ENCODE assay signal across 8 cellular contexts in genomic region chrX:39336709-39337294, GRCh38.
DNase-seq lines count a peak whose midpoint lies in the region; ATAC-seq and TF ChIP-seq lines count a peak whose summit lies in the region.

No MANE protein-coding gene starts in this region.

- TF ChIP-seq POLR2A in esophagus muscularis mucosa (IDR thresholded peaks at IDR 0.05; ENCODE audit: low read depth) = no peak

- H3K4me3 Mint-ChIP-seq in activated CD4-positive, alpha-beta T cell treated with anti-CD3 and anti-CD28 coated beads for 36 hours = no peak overlapping the region
- peak overlapping the region; percentile 11 to 56 for H3K4me3 Mint-ChIP-seq in stimulated activated naive CD8-positive, alpha-beta T cell treated with anti-CD3 and anti-CD28 coated beads, Interleukin-15, amount 100 ng/mL, for 72 hours

- WGBS in esophagus muscularis mucosa = 22% methylated on average over 4 of the region's 4 CpGs

- TF ChIP-seq EP300 in esophagus muscularis mucosa (IDR thresholded peaks at IDR 0.05) = no peak

- CTCF ChIA-PET in activated CD4-positive, alpha-beta T cell treated with anti-CD3 and anti-CD28 coated beads for 36 hours (lab: Charles Lee) = interaction anchor here (1.1 kb wide), 1 partner anchor 185 kb away, joined by 3 read pairs; no protein-coding TSS in a partner anchor

- POLR2A ChIA-PET in activated CD4-positive, alpha-beta T cell treated with anti-CD3 and anti-CD28 coated beads for 36 hours (lab: Charles Lee) = no interaction called here

- no peaks in the 10 kb centered on the region for H3K27me3 ChIP-seq in esophagus muscularis mucosa

- peaks cover 3% of the 10 kb centered on the region for H3K36me3 Mint-ChIP-seq in activated CD4-positive, alpha-beta T cell treated with anti-CD3 and anti-CD28 coated beads for 36 hours (ENCODE audit: low read depth)

- no peak for TF ChIP-seq CTCF in esophagus muscularis mucosa (IDR thresholded peaks at IDR 0.05)

- H3K4me3 ChIP-seq in esophagus muscularis mucosa = peak overlapping the region in 1 of 4 donors; percentile 4

- H3K27ac Mint-ChIP-seq in activated CD4-positive, alpha-beta T cell treated with anti-CD3 and anti-CD28 coated beads for 36 hours = peak overlapping the region; percentile 89
- peak overlapping the region; percentile 86 to 95 for H3K27ac Mint-ChIP-seq in stimulated activated naive CD8-positive, alpha-beta T cell treated with anti-CD3 and anti-CD28 coated beads, Interleukin-15, amount 100 ng/mL, for 72 hours

- H3K4me1 ChIP-seq in esophagus muscularis mucosa = peaks cover 7 to 26% (median 21%) of the 10 kb centered on the region in 4 donors

- peaks cover 4% of the 10 kb centered on the region for H3K9me3 Mint-ChIP-seq in activated CD4-positive, alpha-beta T cell treated with anti-CD3 and anti-CD28 coated beads for 36 hours (ENCODE audit: low read depth)
- peaks cover 0 to 9% of the 10 kb centered on the region in 2 donors for H3K9me3 Mint-ChIP-seq in stimulated activated naive CD8-positive, alpha-beta T cell treated with anti-CD3 and anti-CD28 coated beads, Interleukin-15, amount 100 ng/mL, for 72 hours

- DNase-seq in activated CD4-positive, alpha-beta T cell treated with anti-CD3 and anti-CD28 coated beads for 36 hours = peak; percentile 56
- DNase-seq in activated CD4-positive, alpha-beta T cell treated with anti-CD3 and anti-CD28 coated beads, Interleukin-2, amount 50 U/mL, for 1 hour = no peak
- peak; percentile 87 for DNase-seq in NCI-H748 (lab: John Stamatoyannopoulos, UW; ENCODE audit: unreplicated experiment)
- no peak for DNase-seq in esophagus muscularis mucosa (ENCODE audit: extremely low spot score)
- peak; percentile 21 to 35 for DNase-seq in stimulated activated naive CD8-positive, alpha-beta T cell treated with anti-CD3 and anti-CD28 coated beads, Interleukin-15, amount 100 ng/mL, for 72 hours
- DNase-seq in NCI-H1048 (lab: John Stamatoyannopoulos, UW) = no peak
- no peak for DNase-seq in activated gamma-delta T cell treated with Interleukin-2 at 50 U/mL for 16 hours

- no peaks in the 10 kb centered on the region for H3K9me3 ChIP-seq in esophagus muscularis mucosa

- H3K36me3 ChIP-seq in esophagus muscularis mucosa = no peaks in the 10 kb centered on the region

- intact Hi-C loops in activated CD4-positive, alpha-beta T cell treated with anti-CD3 and anti-CD28 coated beads for 36 hours (cut with DNase I, micrococcal nuclease) = loop anchor here in 1 of 2 experiments (10.0 kb wide), 1 partner anchor 438 kb away; no protein-coding TSS in a partner anchor
- intact Hi-C loops in esophagus muscularis mucosa (cut with DNase I) = no loop called here

- ATAC-seq in activated CD4-positive, alpha-beta T cell treated with anti-CD3 and anti-CD28 coated beads for 36 hours = peak; percentile 91
- peak; percentile 83 for ATAC-seq in HG02885 (IDR thresholded peaks at IDR 0.05; ENCODE audit: poor library complexity, unreplicated experiment)
- ATAC-seq in stimulated activated naive CD8-positive, alpha-beta T cell treated with anti-CD3 and anti-CD28 coated beads, Interleukin-15, amount 100 ng/mL, for 72 hours = peak; percentile 94

- H3K4me1 Mint-ChIP-seq in activated CD4-positive, alpha-beta T cell treated with anti-CD3 and anti-CD28 coated beads for 36 hours = peaks cover 38% of the 10 kb centered on the region
- peaks cover 56% of the 10 kb centered on the region for H3K4me1 Mint-ChIP-seq in stimulated activated naive CD8-positive, alpha-beta T cell treated with anti-CD3 and anti-CD28 coated beads, Interleukin-15, amount 100 ng/mL, for 72 hours

- H3K27ac ChIP-seq in esophagus muscularis mucosa (replicated peaks in 1 of 4) = peak overlapping the region; percentile 68 to 76 (median 70)

- H3K27me3 Mint-ChIP-seq in activated CD4-positive, alpha-beta T cell treated with anti-CD3 and anti-CD28 coated beads for 36 hours = no peaks in the 10 kb centered on the region
- H3K27me3 Mint-ChIP-seq in stimulated activated naive CD8-positive, alpha-beta T cell treated with anti-CD3 and anti-CD28 coated beads, Interleukin-15, amount 100 ng/mL, for 72 hours = no peaks in the 10 kb centered on the region

Comparison
In these comparisons a context has a peak if more than half of its experiments do, and no peak if none do; other contexts are left out.
1. DNase-seq: peak in activated CD4-positive, alpha-beta T cell treated with anti-CD3 and anti-CD28 coated beads for 36 hours (single experiment), NCI-H748 (single experiment) and stimulated activated naive CD8-positive, alpha-beta T cell treated with anti-CD3 and anti-CD28 coated beads, Interleukin-15, amount 100 ng/mL, for 72 hours (2 of 2); none in activated CD4-positive, alpha-beta T cell treated with anti-CD3 and anti-CD28 coated beads, Interleukin-2, amount 50 U/mL, for 1 hour (single experiment), esophagus muscularis mucosa (single experiment), NCI-H1048 (single experiment) and activated gamma-delta T cell treated with Interleukin-2 at 50 U/mL for 16 hours (single experiment).
2. Peak in every context shown above with its lines, with median percentiles within 50 percentile points of each other: ATAC-seq.